ENCODE assay signal across 24 cellular contexts in the genomic region with DNA sequence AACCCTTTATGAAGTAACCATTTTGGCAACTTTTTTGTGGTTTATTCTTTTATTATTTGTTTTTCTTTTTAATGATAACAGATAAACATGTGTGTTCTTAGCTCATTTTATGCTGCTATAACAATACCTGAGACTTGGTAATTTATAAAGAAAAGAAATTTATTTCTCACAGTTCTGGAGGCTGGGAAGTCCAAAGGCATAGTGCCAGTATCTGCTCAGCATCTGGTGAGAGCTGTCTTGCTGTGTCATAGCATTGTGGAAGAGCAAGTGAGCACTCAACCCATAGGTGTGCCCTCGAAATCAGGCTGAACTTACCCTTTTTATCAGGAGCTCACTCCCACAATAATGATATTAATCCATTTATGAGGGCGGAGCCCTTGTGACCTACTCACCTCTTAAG.
"Had no signal": no experiment of that assay in that cellular context is flagged by ENCODE, and none has a peak within 500 bp of the region (broad histone marks: within the 10 kb centered on the region; RNA-seq: fewer than 3 reads in every experiment).

No MANE protein-coding gene starts in this region.

- H3K4me3 ChIP-seq: colonic mucosa, coronary artery, dorsolateral prefrontal cortex, esophagus muscularis mucosa, esophagus squamous epithelium, gastrocnemius medialis, gastroesophageal sphincter, heart left ventricle, heart right ventricle had no signal

- H3K9me3 ChIP-seq: colonic mucosa, esophagus muscularis mucosa, esophagus squamous epithelium, gastrocnemius medialis, gastroesophageal sphincter, heart left ventricle, heart right ventricle had no signal

- H3K27ac ChIP-seq: colonic mucosa, coronary artery, dorsolateral prefrontal cortex, epithelial cell of prostate, esophagus muscularis mucosa, esophagus squamous epithelium, foreskin keratinocyte, gastrocnemius medialis, gastroesophageal sphincter, heart left ventricle, heart right ventricle had no signal

- DNase-seq: colonic mucosa; cortex of kidney; dermis blood vessel endothelial cell; dorsolateral prefrontal cortex; effector CD4-positive, alpha-beta T cell; effector CD8-positive, alpha-beta T cell; effector memory CD4-positive, alpha-beta T cell; effector memory CD8-positive, alpha-beta T cell; endodermal cell; esophagus squamous epithelium; foreskin fibroblast; foreskin keratinocyte; foreskin melanocyte; gastrocnemius medialis; glutamatergic neuron; head of caudate nucleus; heart left ventricle; heart right ventricle had no signal

- H3K36me3 ChIP-seq: colonic mucosa had no signal

- FAIRE-seq: endothelial cell of umbilical vein had no signal

- H3K4me1 ChIP-seq: colonic mucosa had no signal

- H3K4me3 Mint-ChIP-seq: dendritic cell treated with granulocyte-macrophage colony-stimulating factor and Interleukin-4, amounts not matched to agents 40 ng/mL and 50 ng/mL, for 4 days; effector memory CD8-positive, alpha-beta T cell; endodermal cell had no signal

- H3K27me3 Mint-ChIP-seq: dendritic cell treated with granulocyte-macrophage colony-stimulating factor and Interleukin-4, amounts not matched to agents 40 ng/mL and 50 ng/mL, for 4 days; effector memory CD8-positive, alpha-beta T cell had no signal

- H3K4me1 Mint-ChIP-seq: endodermal cell had no signal

- H3K27me3 ChIP-seq: colonic mucosa, dorsolateral prefrontal cortex, esophagus muscularis mucosa, esophagus squamous epithelium, foreskin keratinocyte, gastrocnemius medialis, gastroesophageal sphincter, heart left ventricle, heart right ventricle had no signal

- ATAC-seq: effector memory CD8-positive, alpha-beta T cell; foreskin keratinocyte; gastrocnemius medialis; gastroesophageal sphincter; heart left ventricle; heart right ventricle had no signal

- H3K27ac Mint-ChIP-seq: dendritic cell treated with granulocyte-macrophage colony-stimulating factor and Interleukin-4, amounts not matched to agents 40 ng/mL and 50 ng/mL, for 4 days; effector memory CD8-positive, alpha-beta T cell; endodermal cell had no signal

- H3K9me3 Mint-ChIP-seq: dendritic cell treated with granulocyte-macrophage colony-stimulating factor and Interleukin-4, amounts not matched to agents 40 ng/mL and 50 ng/mL, for 4 days; effector memory CD8-positive, alpha-beta T cell; endodermal cell had no signal
